7 cellular contexts compared by ENCODE assay signal in the genomic region with DNA sequence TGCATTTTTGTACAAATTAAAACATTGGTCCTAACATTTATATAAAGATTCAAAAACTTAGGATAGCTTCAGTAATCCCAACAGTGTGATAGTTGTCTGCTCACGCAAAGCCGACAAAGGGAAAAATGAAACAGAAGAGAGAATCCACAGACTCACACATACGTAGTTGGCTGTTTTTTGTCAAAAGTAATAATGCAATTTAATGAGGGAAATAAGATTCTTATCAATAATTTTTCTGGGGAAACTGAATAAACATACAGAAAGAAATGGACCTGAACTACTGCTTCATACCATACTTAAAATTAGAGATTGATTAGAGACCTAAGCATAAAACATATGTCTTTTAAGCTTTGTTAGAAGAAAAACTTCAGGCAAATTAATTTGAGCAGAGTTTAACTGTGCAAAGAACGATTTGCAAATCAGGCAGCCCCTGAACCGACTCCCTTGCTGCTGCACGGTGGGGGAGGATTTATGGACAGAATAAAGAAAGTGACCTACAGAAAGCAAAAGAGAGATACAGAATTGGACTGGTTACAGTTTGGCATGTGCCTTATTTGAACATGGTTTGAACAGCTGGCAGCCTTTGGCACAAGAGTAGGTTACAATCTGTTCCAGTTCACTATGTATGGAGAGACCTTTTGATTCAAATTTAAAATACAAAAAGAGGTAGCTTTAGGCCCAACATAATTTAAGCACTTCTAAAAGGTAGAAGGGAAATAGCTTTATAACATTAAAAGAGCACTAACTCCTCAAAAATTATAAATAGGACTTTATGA.
A peak's percentile ranks its signal among the peaks of the same experiment; 100 is the strongest.
DNase-seq lines count a peak whose midpoint lies in the region; ATAC-seq and TF ChIP-seq lines count a peak whose summit lies in the region.
"Not testable (repeated sequence)": the region's sequence is repeated elsewhere in the genome, so short reads cannot be mapped to it uniquely, and the experiment has no call there.

No MANE protein-coding gene starts in this region.

- 25% methylated on average over 6 of the region's 6 CpGs for WGBS in SK-N-SH (ENCODE audit: low lambda C conversion rate)

- H3K36me3 ChIP-seq in SK-N-SH (replicated peaks in 1 of 2; ENCODE audit: control insufficient read depth in 1 of 2, insufficient read depth in 2 of 2, low read length in 1 of 2), result not testable (repeated sequence)

- H4K20me1 ChIP-seq in SK-N-SH (ENCODE audit: insufficient read depth), result not testable (repeated sequence)

- DNase-seq in DMS 273 treated with DMSO at 0.1 percent for 48 hours (lab: John Stamatoyannopoulos, UW) (peak; percentile 75), LHCN-M2 (ENCODE audit: low read depth) (peak; percentile 31), NCI-H2029 (lab: John Stamatoyannopoulos, UW) (peak; percentile 39), NCI-H2196 (lab: John Stamatoyannopoulos, UW; ENCODE audit: unreplicated experiment) (peak; percentile 28), NCI-H774 (lab: John Stamatoyannopoulos, UW) (peak; percentile 58)
- DNase-seq in SK-N-SH; left lobe of liver (ENCODE audit: low spot score): not testable (repeated sequence)

- not testable (repeated sequence) for H3K9me3 ChIP-seq in SK-N-SH

- H3F3A ChIP-seq in SK-N-SH (replicated peaks; ENCODE audit: insufficient read depth), result not testable (repeated sequence)

- not testable (repeated sequence) for H3K9me2 ChIP-seq in SK-N-SH

- not testable (repeated sequence) for H3K4me1 ChIP-seq in SK-N-SH (ENCODE audit: control insufficient read depth in 1 of 2, insufficient read depth in 2 of 2, low read depth in 1 of 2, low read length in 1 of 2)

- TF ChIP-seq EP300 in SK-N-SH (IDR thresholded peaks at IDR 0.05; ENCODE audit: borderline replicate concordance in 1 of 2, low read depth in 1 of 2, low read length in 1 of 2), result peak in 1 of 2 experiments; percentile 49; a peak in 2 of 4 replicates

- not testable (repeated sequence) for H3K4me2 ChIP-seq in SK-N-SH

- not testable (repeated sequence) for H2AFZ ChIP-seq in SK-N-SH (ENCODE audit: low read depth)

- TF ChIP-seq RAD21 in SK-N-SH (IDR thresholded peaks at IDR 0.05; ENCODE audit: low read length), result not testable (repeated sequence)

- CTCF ChIA-PET in SK-N-SH (lab: Yijun Ruan, JAX), result not testable (repeated sequence)

- H3K9ac ChIP-seq in SK-N-SH, result not testable (repeated sequence)

- not testable (repeated sequence) for H3K79me2 ChIP-seq in SK-N-SH (ENCODE audit: insufficient read depth)

- POLR2A ChIA-PET in SK-N-SH (lab: Yijun Ruan, JAX), result not testable (repeated sequence)

- not testable (repeated sequence) for H3K4me3 ChIP-seq in SK-N-SH (ENCODE audit: low read depth in 2 of 2, low read length in 1 of 2)

- H3K27ac ChIP-seq in SK-N-SH (ENCODE audit: low read depth in 2 of 2, low read length in 1 of 2), result peak overlapping the region in 1 of 2 experiments; percentile 68; a peak in 2 of 4 replicates

- not testable (repeated sequence) for H3K27me3 ChIP-seq in SK-N-SH (ENCODE audit: insufficient read depth)

- not testable (repeated sequence) for TF ChIP-seq CTCF in SK-N-SH (IDR thresholded peaks at IDR 0.05)

- ATAC-seq in left lobe of liver, result peak; percentile 69

TF ChIP-seq in SK-N-SH, 30 proteins besides CTCF, POLR2A, EP300 and RAD21:
- TF ChIP-seq GATA2 (CRISPR knock-in tag; IDR thresholded peaks at IDR 0.05), result peak; percentile 67
